In genomic region chr12:108663324-108664015, GRCh38 we compare ENCODE assay signal across 12 cellular contexts. TPM values are rescaled to one million over a fixed set of nuclear protein-coding genes. Genes with fewer than 3 reads are reported as not detected.
DNase-seq lines count a peak whose midpoint lies in the region; ATAC-seq and TF ChIP-seq lines count a peak whose summit lies in the region.
"Had no signal": no experiment of that assay in that cellular context is flagged by ENCODE, and none has a peak within 500 bp of the region (broad histone marks: within the 10 kb centered on the region; RNA-seq: fewer than 3 reads in every experiment).

No MANE protein-coding gene starts in this region.

- no peaks in the 10 kb centered on the region for H3K9me3 ChIP-seq in SK-N-SH
- H3K9me3 ChIP-seq in PC-9 (ENCODE audit: insufficient read depth, low read depth) = no peaks in the 10 kb centered on the region

- no peak for TF ChIP-seq EP300 in SK-N-SH (IDR thresholded peaks at IDR 0.05; ENCODE audit: borderline replicate concordance in 1 of 2, low read depth in 1 of 2, low read length in 1 of 2)

- H3K27me3 Mint-ChIP-seq in glutamatergic neuron (ENCODE audit: unreplicated experiment) = no peaks in the 10 kb centered on the region
- H3K27me3 Mint-ChIP-seq: stimulated activated naive CD8-positive, alpha-beta T cell treated with anti-CD3 and anti-CD28 coated beads, Interleukin-15, amount 100 ng/mL, for 72 hours had no signal

- no peak overlapping the region for H2AFZ ChIP-seq in SK-N-SH (ENCODE audit: low read depth)
- no peak overlapping the region for H2AFZ ChIP-seq in PC-9

- H3K9me3 Mint-ChIP-seq in glutamatergic neuron (ENCODE audit: unreplicated experiment) = peaks cover 6% of the 10 kb centered on the region
- no peaks in the 10 kb centered on the region for H3K9me3 Mint-ChIP-seq in stimulated activated effector memory CD8-positive, alpha-beta T cell treated with anti-CD3 and anti-CD28 coated beads, Interleukin-12 subunit alpha, Interleukin-12 subunit beta, amount 100 ng/mL, for 72 hours
- H3K9me3 Mint-ChIP-seq: stimulated activated naive CD8-positive, alpha-beta T cell treated with anti-CD3 and anti-CD28 coated beads, Interleukin-15, amount 100 ng/mL, for 72 hours had no signal

- H3K4me3 ChIP-seq in SK-N-SH (ENCODE audit: low read depth in 2 of 2, low read length in 1 of 2) (no peak overlapping the region), PC-9 (no peak overlapping the region)

- no peak overlapping the region for H3K4me2 ChIP-seq in SK-N-SH
- H3K4me2 ChIP-seq in PC-9 = no peak overlapping the region

- H3K36me3 ChIP-seq in SK-N-SH (replicated peaks in 1 of 2; ENCODE audit: control insufficient read depth in 1 of 2, insufficient read depth in 2 of 2, low read length in 1 of 2) (peaks cover 22 to 39% of the 10 kb centered on the region in 2 experiments), PC-9 (ENCODE audit: low read depth) (peaks cover under 1% of the 10 kb centered on the region; the same call in 1 of the 2 replicates)

- H4K20me1 ChIP-seq in SK-N-SH (ENCODE audit: insufficient read depth) (peaks cover 23% of the 10 kb centered on the region; the same call in 1 of the 2 replicates), PC-9 (ENCODE audit: insufficient read depth) (no peaks in the 10 kb centered on the region)

- peaks cover 41% of the 10 kb centered on the region for H3K4me1 Mint-ChIP-seq in glutamatergic neuron (ENCODE audit: low read depth, unreplicated experiment)
- H3K4me1 Mint-ChIP-seq in stimulated activated effector memory CD8-positive, alpha-beta T cell treated with anti-CD3 and anti-CD28 coated beads, Interleukin-12 subunit alpha, Interleukin-12 subunit beta, amount 100 ng/mL, for 72 hours = peaks cover 20% of the 10 kb centered on the region

- peak overlapping the region; percentile 65 for H3K27ac Mint-ChIP-seq in glutamatergic neuron (ENCODE audit: unreplicated experiment)
- H3K27ac Mint-ChIP-seq in stimulated activated effector memory CD8-positive, alpha-beta T cell treated with anti-CD3 and anti-CD28 coated beads, Interleukin-12 subunit alpha, Interleukin-12 subunit beta, amount 100 ng/mL, for 72 hours = peak overlapping the region; percentile 83

- no TSS peak for BruUV-seq in PC-9 (replicated peaks; lab: Mats Ljungman, UMichigan)

- POLR2A ChIA-PET in SK-N-SH (lab: Yijun Ruan, JAX) = no interaction called here
- POLR2A ChIA-PET in PC-9 (lab: Charles Lee; ENCODE audit: unreplicated experiment) = no interaction called here

- 96% methylated on average over 4 of the region's 4 CpGs for WGBS in SK-N-SH (ENCODE audit: low lambda C conversion rate)

- DNase-seq in SK-N-SH (no peak), PC-9 (no peak), glutamatergic neuron (no peak), DMS114 treated with DMSO at 0.1 percent for 48 hours (lab: John Stamatoyannopoulos, UW; ENCODE audit: unreplicated experiment) (no peak)
- no peak for DNase-seq in stimulated activated effector memory CD8-positive, alpha-beta T cell treated with anti-CD3 and anti-CD28 coated beads, Interleukin-12 subunit alpha, Interleukin-12 subunit beta, amount 100 ng/mL, for 72 hours (ENCODE audit: low spot score in 2 of 2)
- DNase-seq: activated gamma-delta T cell treated with Interleukin-2 at 50 U/mL for 16 hours; stimulated activated naive CD8-positive, alpha-beta T cell treated with anti-CD3 and anti-CD28 coated beads, Interleukin-15, amount 100 ng/mL, for 72 hours; SW 1271 had no signal

- H3K4me3 Mint-ChIP-seq in glutamatergic neuron (ENCODE audit: unreplicated experiment) = no peak overlapping the region
- H3K4me3 Mint-ChIP-seq in stimulated activated effector memory CD8-positive, alpha-beta T cell treated with anti-CD3 and anti-CD28 coated beads, Interleukin-12 subunit alpha, Interleukin-12 subunit beta, amount 100 ng/mL, for 72 hours = no peak overlapping the region

- no peak for ATAC-seq in SK-N-SH treated with all-trans-retinoic acid at 6 μM for 48 hours
- no peak for ATAC-seq in stimulated activated effector memory CD8-positive, alpha-beta T cell treated with anti-CD3 and anti-CD28 coated beads, Interleukin-12 subunit alpha, Interleukin-12 subunit beta, amount 100 ng/mL, for 72 hours
- ATAC-seq in GM18870 (IDR thresholded peaks at IDR 0.05; ENCODE audit: unreplicated experiment) = no peak
- no peak for ATAC-seq in GM21717 (IDR thresholded peaks at IDR 0.05; ENCODE audit: unreplicated experiment)

- no peaks in the 10 kb centered on the region for H3K9me2 ChIP-seq in SK-N-SH
- no peaks in the 10 kb centered on the region for H3K9me2 ChIP-seq in PC-9 (ENCODE audit: insufficient read depth)

- no peaks in the 10 kb centered on the region for H3K36me3 Mint-ChIP-seq in glutamatergic neuron (ENCODE audit: unreplicated experiment)
- no peaks in the 10 kb centered on the region for H3K36me3 Mint-ChIP-seq in stimulated activated effector memory CD8-positive, alpha-beta T cell treated with anti-CD3 and anti-CD28 coated beads, Interleukin-12 subunit alpha, Interleukin-12 subunit beta, amount 100 ng/mL, for 72 hours

- no peak overlapping the region for H3K9ac ChIP-seq in SK-N-SH

- H3K79me2 ChIP-seq in SK-N-SH (ENCODE audit: insufficient read depth) (peaks cover 96% of the 10 kb centered on the region), PC-9 (ENCODE audit: low read depth) (peaks cover 19% of the 10 kb centered on the region)

- intact Hi-C loops in PC-9 (cut with micrococcal nuclease; ENCODE audit: unreplicated experiment) = loop anchor here (1.0 to 10.0 kb wide), 5 partner anchors 59 to 731 kb away; partner anchors contain the start of genes ALKBH2, ISCU and SART3

- peaks cover 36 to 50% of the 10 kb centered on the region in 2 experiments for H3K4me1 ChIP-seq in SK-N-SH (ENCODE audit: control insufficient read depth in 1 of 2, insufficient read depth in 2 of 2, low read depth in 1 of 2, low read length in 1 of 2)
- H3K4me1 ChIP-seq in PC-9 (replicated peaks; ENCODE audit: insufficient read depth) = peaks cover 7% of the 10 kb centered on the region

- TF ChIP-seq CTCF in SK-N-SH (IDR thresholded peaks at IDR 0.05) = no peak
- no peak for TF ChIP-seq CTCF in PC-9 (conservative IDR thresholded peaks at IDR 0.05)
- TF ChIP-seq CTCF in glutamatergic neuron (IDR thresholded peaks at IDR 0.05; ENCODE audit: partially characterized antibody, unreplicated experiment) = no peak

- H3K27me3 ChIP-seq in SK-N-SH (ENCODE audit: insufficient read depth) = no peaks in the 10 kb centered on the region
- H3K27me3 ChIP-seq in PC-9 (ENCODE audit: insufficient read depth, low read depth) = no peaks in the 10 kb centered on the region

- no peak for TF ChIP-seq RAD21 in SK-N-SH (IDR thresholded peaks at IDR 0.05; ENCODE audit: low read length)

- H3F3A ChIP-seq in SK-N-SH (replicated peaks; ENCODE audit: insufficient read depth) (peaks cover 48% of the 10 kb centered on the region), PC-9 (ENCODE audit: insufficient read depth, low read depth) (peaks cover 24% of the 10 kb centered on the region)

- H3K27ac ChIP-seq in SK-N-SH (ENCODE audit: low read depth in 2 of 2, low read length in 1 of 2) = peak overlapping the region; percentile 83 to 84; a peak in 3 of 4 replicates
- H3K27ac ChIP-seq in PC-9 = peak overlapping the region; percentile 40
- H3K27ac ChIP-seq: 22Rv1 had no signal

- CTCF ChIA-PET in SK-N-SH (lab: Yijun Ruan, JAX) (interaction anchor here (0.6 to 14.1 kb wide), 37 partner anchors 10 to 745 kb away, joined by 3 to 327 read pairs (median 7); partner anchors contain the start of genes ALKBH2 and CORO1C), PC-9 (lab: Charles Lee) (no interaction called here)

TF ChIP-seq in SK-N-SH, 30 proteins besides CTCF, POLR2A, EP300 and RAD21 (continues in another document):
- no peak for TF ChIP-seq FOXJ3 (CRISPR knock-in tag; IDR thresholded peaks at IDR 0.05)
- no peak for TF ChIP-seq RXRA (IDR thresholded peaks at IDR 0.05; ENCODE audit: borderline replicate concordance, low read depth)
- TF ChIP-seq, protein P1, sequence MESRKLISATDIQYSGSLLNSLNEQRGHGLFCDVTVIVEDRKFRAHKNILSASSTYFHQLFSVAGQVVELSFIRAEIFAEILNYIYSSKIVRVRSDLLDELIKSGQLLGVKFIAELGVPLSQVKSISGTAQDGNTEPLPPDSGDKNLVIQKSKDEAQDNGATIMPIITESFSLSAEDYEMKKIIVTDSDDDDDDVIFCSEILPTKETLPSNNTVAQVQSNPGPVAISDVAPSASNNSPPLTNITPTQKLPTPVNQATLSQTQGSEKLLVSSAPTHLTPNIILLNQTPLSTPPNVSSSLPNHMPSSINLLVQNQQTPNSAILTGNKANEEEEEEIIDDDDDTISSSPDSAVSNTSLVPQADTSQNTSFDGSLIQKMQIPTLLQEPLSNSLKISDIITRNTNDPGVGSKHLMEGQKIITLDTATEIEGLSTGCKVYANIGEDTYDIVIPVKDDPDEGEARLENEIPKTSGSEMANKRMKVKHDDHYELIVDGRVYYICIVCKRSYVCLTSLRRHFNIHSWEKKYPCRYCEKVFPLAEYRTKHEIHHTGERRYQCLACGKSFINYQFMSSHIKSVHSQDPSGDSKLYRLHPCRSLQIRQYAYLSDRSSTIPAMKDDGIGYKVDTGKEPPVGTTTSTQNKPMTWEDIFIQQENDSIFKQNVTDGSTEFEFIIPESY (IDR thresholded peaks at IDR 0.05; ENCODE audit: borderline replicate concordance, low read depth) = no peak
- no peak for TF ChIP-seq TCF12 (IDR thresholded peaks at IDR 0.05)

TF ChIP-seq in SK-N-SH treated with all-trans-retinoic acid at 6 μM for 48 hours, 23 proteins besides CTCF, POLR2A, EP300 and RAD21:
- no peak for TF ChIP-seq ZC3H10 (CRISPR knock-in tag; IDR thresholded peaks at IDR 0.05)

RNA-seq across cellular contexts. Expression of gene SELPLG, which starts 29.8 kb away (rescaled TPM):
- polyA plus RNA-seq in SK-N-SH (2012; rRNA removed) = 2.8 and 3.2 TPM in 2 replicates
- 1.3 and 2.1 TPM in 2 replicates for polyA plus RNA-seq in SK-N-SH (2012; cell fraction: cytosol; rRNA removed)
- 5.8 and 6.0 TPM in 2 replicates for polyA plus RNA-seq in SK-N-SH (2012; cell fraction: nucleus; rRNA removed)
- total RNA-seq in PC-9 (2021) = 0.35 and 0.96 TPM in 2 replicates
- 0.34 TPM for total RNA-seq in glutamatergic neuron (ENCODE audit: unreplicated experiment)
